In the genomic region with DNA sequence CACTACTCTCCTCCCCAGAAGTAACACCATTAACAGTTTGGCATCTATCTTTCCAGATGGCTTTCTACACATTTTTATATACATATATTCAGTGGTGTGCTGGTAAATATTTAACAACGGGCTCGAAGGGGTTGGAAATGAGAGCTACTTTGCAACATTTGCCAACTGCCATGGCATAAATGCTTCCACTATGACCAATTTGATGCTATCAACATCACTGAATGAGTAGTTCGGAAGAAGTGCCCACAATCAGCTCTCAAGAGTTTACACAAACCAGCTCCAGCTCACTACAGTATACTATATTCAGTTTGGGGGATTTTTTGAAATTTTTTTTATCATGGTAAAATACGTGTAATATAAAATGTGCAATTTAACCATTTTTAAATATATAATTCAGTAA, we compare ENCODE assay signal across 26 cellular contexts.
"Had no signal": no experiment of that assay in that cellular context is flagged by ENCODE, and none has a peak within 500 bp of the region (broad histone marks: within the 10 kb centered on the region; RNA-seq: fewer than 3 reads in every experiment).

No MANE protein-coding gene starts in this region.

- H3K27me3 Mint-ChIP-seq: activated CD4-positive, alpha-beta T cell treated with anti-CD3 and anti-CD28 coated beads, Interleukin-2, amount 10 ng/mL, durations not matched to agents 24 days and 14 days; activated CD8-positive, alpha-beta T cell treated with anti-CD3 and anti-CD28 coated beads for 36 hours; activated naive CD8-positive, alpha-beta T cell treated with anti-CD3 and anti-CD28 coated beads for 36 hours; activated T-cell treated with anti-CD3 and anti-CD28 coated beads, Interleukin-2, amount 50 U/mL, for 24 hours had no signal

- ATAC-seq: activated CD8-positive, alpha-beta T cell treated with anti-CD3 and anti-CD28 coated beads for 36 hours; K562 had no signal

- H3K36me3 ChIP-seq: brain microvascular endothelial cell, Peyer's patch, SJSA1 had no signal

- H3K36me3 Mint-ChIP-seq: activated naive CD8-positive, alpha-beta T cell treated with anti-CD3 and anti-CD28 coated beads for 36 hours had no signal

- H3K9me3 ChIP-seq: Peyer's patch, SJSA1 had no signal

- H3K9me3 Mint-ChIP-seq: activated CD4-positive, alpha-beta T cell treated with anti-CD3 and anti-CD28 coated beads, Interleukin-2, amount 10 ng/mL, durations not matched to agents 24 days and 14 days; activated CD8-positive, alpha-beta T cell treated with anti-CD3 and anti-CD28 coated beads for 36 hours; activated naive CD8-positive, alpha-beta T cell treated with anti-CD3 and anti-CD28 coated beads for 36 hours; activated T-cell treated with anti-CD3 and anti-CD28 coated beads, Interleukin-2, amount 50 U/mL, for 24 hours; activated T-helper 1 cell treated with anti-CD3 and anti-CD28 coated beads, Interleukin-12 subunit alpha, Interleukin-12 subunit beta, Interleukin-2, Interleukin-4 antibody, amounts not matched to agents 30 ng/mL and 10 ng/mL and 1 ng/mL, durations not matched to agents 14 hours and 24 hours and 36 hours had no signal

- DNase-seq: activated CD4-positive, alpha-beta T cell treated with anti-CD3 and anti-CD28 coated beads, Interleukin-2, amount 10 ng/mL, durations not matched to agents 24 days and 14 days; activated CD4-positive, alpha-beta T cell treated with anti-CD3 and anti-CD28 coated beads, Interleukin-2, amount 50 U/mL, for 4 hours; activated CD8-positive, alpha-beta T cell treated with anti-CD3 and anti-CD28 coated beads for 36 hours; activated effector memory CD4-positive, alpha-beta T cell treated with anti-CD3 and anti-CD28 coated beads, Interleukin-2, amount 50 U/mL, for 16 hours; activated naive CD4-positive, alpha-beta T cell; activated naive CD4-positive, alpha-beta T cell treated with anti-CD3 and anti-CD28 coated beads, Interleukin-2, amount 50 U/mL, for 16 hours; activated naive CD8-positive, alpha-beta T cell treated with anti-CD3 and anti-CD28 coated beads for 36 hours; activated T-cell treated with anti-CD3 and anti-CD28 coated beads, Interleukin-2, amount 50 U/mL, for 24 hours; amniotic stem cell; aorta; brain microvascular endothelial cell; central memory CD4-positive, alpha-beta T cell; NCI-H1105; NCI-H1417 treated with DMSO at 0.1 percent for 48 hours; NCI-H187 treated with DMSO at 0.1 percent for 48 hours; NCI-H2081; NCI-H345; NCI-H524 treated with DMSO at 0.1 percent for 48 hours; Peyer's patch; RPMI8226; SHP77 treated with DMSO at 0.1 percent for 48 hours; SW 1271; T1000 had no signal

- H3K27me3 ChIP-seq: brain microvascular endothelial cell, Peyer's patch, SJSA1 had no signal

- H3K4me3 ChIP-seq: K562, Peyer's patch, SJSA1 had no signal

- H3K4me1 ChIP-seq: Peyer's patch, SJSA1 had no signal

- H3K27ac ChIP-seq: brain microvascular endothelial cell, Peyer's patch, SJSA1 had no signal

- H3K4me3 Mint-ChIP-seq: activated CD4-positive, alpha-beta T cell treated with anti-CD3 and anti-CD28 coated beads, Interleukin-2, amount 10 ng/mL, durations not matched to agents 24 days and 14 days; activated CD8-positive, alpha-beta T cell treated with anti-CD3 and anti-CD28 coated beads for 36 hours; activated naive CD8-positive, alpha-beta T cell treated with anti-CD3 and anti-CD28 coated beads for 36 hours; activated T-cell treated with anti-CD3 and anti-CD28 coated beads, Interleukin-2, amount 50 U/mL, for 24 hours; activated T-helper 1 cell treated with anti-CD3 and anti-CD28 coated beads, Interleukin-12 subunit alpha, Interleukin-12 subunit beta, Interleukin-2, Interleukin-4 antibody, amounts not matched to agents 30 ng/mL and 10 ng/mL and 1 ng/mL, durations not matched to agents 14 hours and 24 hours and 36 hours had no signal

- H3K27ac Mint-ChIP-seq: activated CD4-positive, alpha-beta T cell treated with anti-CD3 and anti-CD28 coated beads, Interleukin-2, amount 10 ng/mL, durations not matched to agents 24 days and 14 days; activated CD8-positive, alpha-beta T cell treated with anti-CD3 and anti-CD28 coated beads for 36 hours; activated naive CD8-positive, alpha-beta T cell treated with anti-CD3 and anti-CD28 coated beads for 36 hours; activated T-cell treated with anti-CD3 and anti-CD28 coated beads, Interleukin-2, amount 50 U/mL, for 24 hours; activated T-helper 1 cell treated with anti-CD3 and anti-CD28 coated beads, Interleukin-12 subunit alpha, Interleukin-12 subunit beta, Interleukin-2, Interleukin-4 antibody, amounts not matched to agents 30 ng/mL and 10 ng/mL and 1 ng/mL, durations not matched to agents 14 hours and 24 hours and 36 hours had no signal
